1 cellular context compared by ENCODE assay signal in genomic region chr12:3795096-3795799, GRCh38.
TF ChIP-seq lines count a peak whose summit lies in the region.

No MANE protein-coding gene starts in this region.

TF ChIP-seq in HepG2, 621 proteins besides CTCF, POLR2A, EP300 and RAD21 (continued from another document):
- TF ChIP-seq ZBTB49 (CRISPR knock-in tag; IDR thresholded peaks at IDR 0.05; ENCODE audit: borderline replicate concordance), result no peak
- TF ChIP-seq ZBTB46 (CRISPR knock-in tag; IDR thresholded peaks at IDR 0.05; ENCODE audit: borderline replicate concordance), result no peak
- no peak for TF ChIP-seq FOXP1 (IDR thresholded peaks at IDR 0.05)
- peak; percentile 46; the same call in 1 of the 2 replicates for TF ChIP-seq FOXP1 (CRISPR knock-in tag; IDR thresholded peaks at IDR 0.05)
- peak; percentile 31; the same call in 1 of the 2 replicates for TF ChIP-seq HNF4A (CRISPR knock-in tag; IDR thresholded peaks at IDR 0.05)
- no peak for TF ChIP-seq RAD51 (IDR thresholded peaks at IDR 0.05; ENCODE audit: borderline replicate concordance)
- no peak for TF ChIP-seq FUBP1 (CRISPR knock-in tag; IDR thresholded peaks at IDR 0.05; ENCODE audit: borderline replicate concordance)
- TF ChIP-seq ZNF660 (CRISPR knock-in tag; IDR thresholded peaks at IDR 0.05; ENCODE audit: borderline replicate concordance, low read depth), result no peak
- TF ChIP-seq STAT6 (CRISPR knock-in tag; IDR thresholded peaks at IDR 0.05; ENCODE audit: borderline replicate concordance), result no peak
- no peak for TF ChIP-seq ELF3 (CRISPR knock-in tag; IDR thresholded peaks at IDR 0.05)
- no peak for TF ChIP-seq PHF21A (CRISPR knock-in tag; IDR thresholded peaks at IDR 0.05)
- TF ChIP-seq PHF20 (CRISPR knock-in tag; IDR thresholded peaks at IDR 0.05), result no peak
- TF ChIP-seq KAT8 (CRISPR knock-in tag; IDR thresholded peaks at IDR 0.05), result no peak
- TF ChIP-seq SMARCC2 (IDR thresholded peaks at IDR 0.05), result no peak
- TF ChIP-seq ZNF142 (CRISPR knock-in tag; IDR thresholded peaks at IDR 0.05), result no peak
- TF ChIP-seq SP4 (CRISPR knock-in tag; IDR thresholded peaks at IDR 0.05), result no peak
- TF ChIP-seq ISX (CRISPR knock-in tag; conservative IDR thresholded peaks at IDR 0.05), result no peak
- no peak for TF ChIP-seq HOXA5 (CRISPR knock-in tag; IDR thresholded peaks at IDR 0.05)
- no peak for TF ChIP-seq ZNF577 (CRISPR knock-in tag; IDR thresholded peaks at IDR 0.05; ENCODE audit: borderline replicate concordance, low read depth)
- no peak for TF ChIP-seq MTF2 (CRISPR knock-in tag; IDR thresholded peaks at IDR 0.05; ENCODE audit: borderline replicate concordance)
- TF ChIP-seq ZNF646 (CRISPR knock-in tag; IDR thresholded peaks at IDR 0.05), result no peak
- TF ChIP-seq NFYC (CRISPR knock-in tag; IDR thresholded peaks at IDR 0.05), result no peak
- no peak for TF ChIP-seq ZNF841 (CRISPR knock-in tag; IDR thresholded peaks at IDR 0.05; ENCODE audit: borderline replicate concordance)
- no peak for TF ChIP-seq PRDM10 (CRISPR knock-in tag; IDR thresholded peaks at IDR 0.05; ENCODE audit: low read depth)
- no peak for TF ChIP-seq ZNF496 (CRISPR knock-in tag; IDR thresholded peaks at IDR 0.05; ENCODE audit: insufficient replicate concordance)
- TF ChIP-seq ZFY (CRISPR knock-in tag; IDR thresholded peaks at IDR 0.05), result no peak
- 0 out of 2 replicates have a peak, but pooled peaks have one; percentile 22 for TF ChIP-seq SAP130 (CRISPR knock-in tag; IDR thresholded peaks at IDR 0.05; ENCODE audit: low read depth)
- no peak for TF ChIP-seq ZNF180 (CRISPR knock-in tag; IDR thresholded peaks at IDR 0.05; ENCODE audit: borderline replicate concordance, low read depth)
- no peak for TF ChIP-seq TOPORS (CRISPR knock-in tag; IDR thresholded peaks at IDR 0.05)
TF ChIP-seq in HepG2: peak in this region for 15.
